In genomic region chr22:41048791-41049717, GRCh38 we compare ENCODE assay signal across 1 cellular context.
TF ChIP-seq lines count a peak whose summit lies in the region.

No MANE protein-coding gene starts in this region.

TF ChIP-seq in HCT116, 20 proteins besides CTCF, POLR2A, EP300 and RAD21 (continued from another document):
- TF ChIP-seq TCF7L2 (IDR thresholded peaks at IDR 0.05; ENCODE audit: borderline replicate concordance, extremely low read depth, insufficient read depth, insufficient read length) (no peak), ZBTB33 (IDR thresholded peaks at IDR 0.05; ENCODE audit: extremely low read depth, insufficient replicate concordance, low read length) (no peak), EZH2phosphoT487 (IDR thresholded peaks at IDR 0.05; ENCODE audit: borderline replicate concordance) (no peak), FOSL1 (IDR thresholded peaks at IDR 0.05; ENCODE audit: low read depth) (no peak)
